Comparison of ENCODE assay signal across 16 cellular contexts in the genomic region with DNA sequence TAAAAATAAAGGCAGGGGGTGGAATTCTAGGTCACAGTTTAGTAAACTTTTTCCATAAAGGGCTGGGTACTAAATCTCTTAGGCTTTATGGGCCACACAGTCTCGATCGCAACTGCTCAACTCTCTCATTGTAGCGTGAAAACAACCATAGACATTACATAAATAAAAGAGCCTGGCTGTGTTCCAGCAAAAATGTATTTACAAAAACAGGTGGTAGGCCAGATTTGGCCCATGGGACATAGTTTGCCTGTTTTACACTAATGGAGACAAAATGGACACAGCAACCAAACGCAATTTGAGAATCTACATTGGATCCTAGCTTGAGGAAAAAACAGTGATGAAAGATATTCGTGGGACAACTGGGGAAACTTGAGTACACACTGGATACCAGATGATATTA. TPM values are rescaled to one million over a fixed set of nuclear protein-coding genes. Genes with fewer than 3 reads are reported as not detected.
A peak's percentile ranks its signal among the peaks of the same experiment; 100 is the strongest.
DNase-seq lines count a peak whose midpoint lies in the region; TF ChIP-seq lines count a peak whose summit lies in the region.
"Had no signal": no experiment of that assay in that cellular context is flagged by ENCODE, and none has a peak within 500 bp of the region (broad histone marks: within the 10 kb centered on the region; RNA-seq: fewer than 3 reads in every experiment).

No MANE protein-coding gene starts in this region.

- no peak overlapping the region for H3K9ac ChIP-seq in OCI-LY1 (ENCODE audit: low read length)
- H3K9ac ChIP-seq: KMS-11 had no signal

- H3K4me2 ChIP-seq in OCI-LY1 (ENCODE audit: low read length), result peak overlapping the region; percentile 2; the same call in 1 of the 2 replicates
- H3K4me2 ChIP-seq: KMS-11, PC-9 had no signal

- H3K9me2 ChIP-seq in OCI-LY1 (ENCODE audit: low read depth, low read length), result no peaks in the 10 kb centered on the region

- no peak for TF ChIP-seq CTCF in OCI-LY1 (IDR thresholded peaks at IDR 0.05; ENCODE audit: low read length)

- no peaks in the 10 kb centered on the region for H3K27me3 ChIP-seq in OCI-LY1 (ENCODE audit: insufficient read depth, low read length)
- H3K27me3 ChIP-seq: MG63 had no signal

- DNase-seq in NCI-H2171 treated with DMSO at 0.1 percent for 48 hours (lab: John Stamatoyannopoulos, UW) (peak; percentile 2), NCI-H2171 (lab: John Stamatoyannopoulos, UW) (no peak), NCI-H1436 treated with DMSO at 0.1 percent for 48 hours (lab: John Stamatoyannopoulos, UW) (peak; percentile 8), HT-29 (ENCODE audit: low spot score) (no peak), Ammon's horn (ENCODE audit: low spot score) (no peak), CD1c-positive myeloid dendritic cell (ENCODE audit: extremely low spot score) (no peak)
- DNase-seq: COR-L47, MG63, NCI-H146, NCI-H526 treated with DMSO at 0.1 percent for 48 hours, PC-9, T-helper 1 cell, T1000 had no signal

- peak overlapping the region; percentile 60 for H3K27ac ChIP-seq in OCI-LY1 (ENCODE audit: low read depth, low read length, poor library complexity, severe bottlenecking)
- H3K27ac ChIP-seq: KMS-11, PC-9, SK-N-MC had no signal

- no peaks in the 10 kb centered on the region for H3K79me2 ChIP-seq in OCI-LY1 (ENCODE audit: insufficient read depth, low read length)

- H4K20me1 ChIP-seq in OCI-LY1 (ENCODE audit: insufficient read depth, low read length), result no peaks in the 10 kb centered on the region

- H3K9me3 ChIP-seq in OCI-LY1 (ENCODE audit: low read length), result no peaks in the 10 kb centered on the region
- H3K9me3 ChIP-seq: MG63 had no signal

- H3K4me1 ChIP-seq in OCI-LY1 (ENCODE audit: insufficient read depth, low read length, severe bottlenecking), result peaks cover 42% of the 10 kb centered on the region

- H3K4me3 ChIP-seq in OCI-LY1 (ENCODE audit: low read depth, low read length, poor library complexity, severe bottlenecking), result no peak overlapping the region
- H3K4me3 ChIP-seq: MG63, PC-9, SK-N-MC had no signal

- H3F3A ChIP-seq in OCI-LY1 (ENCODE audit: insufficient read depth, low read length), result peaks cover 6% of the 10 kb centered on the region; the same call in 1 of the 2 replicates

- no peaks in the 10 kb centered on the region for H3K36me3 ChIP-seq in OCI-LY1 (ENCODE audit: insufficient read depth, low read length)
- H3K36me3 ChIP-seq: MG63 had no signal

- no peak overlapping the region for H2AFZ ChIP-seq in OCI-LY1 (ENCODE audit: low read length)
- H2AFZ ChIP-seq: PC-9 had no signal

RNA-seq across cellular contexts. Expression of gene MALSU1, which starts 23.2 kb away (rescaled TPM):
- 236 TPM in 2 replicates for total RNA-seq in HT-29 (2014; rRNA removed; shearing (Covaris generic))

RNA-seq across cellular contexts. Expression of gene GPNMB, which starts 29.3 kb away (rescaled TPM):
- 0.18 and 0.74 TPM in 2 replicates for total RNA-seq in HT-29 (2014; rRNA removed; shearing (Covaris generic))

Comparison
In these comparisons a context has a peak if more than half of its experiments do, and no peak if none do; other contexts are left out.
1. DNase-seq: peak in NCI-H2171 treated with DMSO at 0.1 percent for 48 hours (single experiment) and NCI-H1436 treated with DMSO at 0.1 percent for 48 hours (single experiment); none in NCI-H2171 (single experiment), HT-29 (single experiment), Ammon's horn (single experiment) and CD1c-positive myeloid dendritic cell (single experiment).